Comparison of ENCODE assay signal across 9 cellular contexts in the genomic region with DNA sequence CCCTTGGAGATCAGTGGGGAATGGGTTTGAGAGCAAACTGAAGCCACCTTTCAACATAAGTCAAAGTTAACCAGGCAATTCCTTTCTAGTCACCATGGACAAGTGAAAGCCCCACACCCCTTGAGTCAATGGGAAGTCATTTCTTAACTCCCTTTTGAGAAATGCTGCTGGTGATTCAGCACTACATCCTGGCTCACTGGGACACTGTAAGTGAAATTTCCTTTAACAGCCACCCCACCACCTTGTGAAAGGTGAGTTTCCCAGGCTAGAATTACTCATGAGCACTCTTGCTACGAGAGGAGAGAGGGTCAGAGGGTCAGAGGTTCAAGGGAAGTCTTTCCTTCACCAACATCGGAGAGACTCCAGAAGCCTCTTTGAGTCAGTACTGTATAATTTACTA.
DNase-seq lines count a peak whose midpoint lies in the region; ATAC-seq and TF ChIP-seq lines count a peak whose summit lies in the region.
"Had no signal": no experiment of that assay in that cellular context is flagged by ENCODE, and none has a peak within 500 bp of the region (broad histone marks: within the 10 kb centered on the region; RNA-seq: fewer than 3 reads in every experiment).

No MANE protein-coding gene starts in this region.

- CTCF ChIA-PET in Calu3 (lab: Charles Lee), result no interaction called here

- no peak overlapping the region for H3K4me3 Mint-ChIP-seq in Calu3 (ENCODE audit: low read depth, unreplicated experiment)
- H3K4me3 Mint-ChIP-seq: central memory CD8-positive, alpha-beta T cell had no signal

- no peaks in the 10 kb centered on the region for H3K36me3 ChIP-seq in sigmoid colon

- ATAC-seq in GM21367 (IDR thresholded peaks at IDR 0.05; ENCODE audit: unreplicated experiment), result peak; percentile 57

- H3K27me3 ChIP-seq in sigmoid colon, result no peaks in the 10 kb centered on the region

- H3K27ac Mint-ChIP-seq in Calu3 (ENCODE audit: unreplicated experiment), result peak overlapping the region; percentile 67

- H3K27me3 Mint-ChIP-seq in Calu3 (ENCODE audit: unreplicated experiment), result no peaks in the 10 kb centered on the region
- H3K27me3 Mint-ChIP-seq: central memory CD8-positive, alpha-beta T cell had no signal

- H3K4me1 Mint-ChIP-seq in Calu3 (ENCODE audit: low read depth, unreplicated experiment), result peaks cover 18% of the 10 kb centered on the region
- H3K4me1 Mint-ChIP-seq: central memory CD8-positive, alpha-beta T cell had no signal

- TF ChIP-seq POLR2A in sigmoid colon (IDR thresholded peaks at IDR 0.05), result no peak

- DNase-seq in Calu3 (peak; percentile 20), HT1080 (ENCODE audit: low read depth) (peak; percentile 95), fibroblast of peridontal ligament (ENCODE audit: extremely low read depth) (peak; percentile 51), NCI-H2171 (lab: John Stamatoyannopoulos, UW) (no peak), sigmoid colon (no peak), NCI-H1694 treated with DMSO at 0.1 percent for 48 hours (lab: John Stamatoyannopoulos, UW) (no peak)
- DNase-seq in activated naive CD4-positive, alpha-beta T cell (lab: John Stamatoyannopoulos, UW), result no peak

- WGBS in sigmoid colon, 2 donors, result 79 to 87% methylated on average over 2 of the region's 2 CpGs

- no peak overlapping the region for H3K4me3 ChIP-seq in sigmoid colon

- TF ChIP-seq CTCF in Calu3 (IDR thresholded peaks at IDR 0.05; ENCODE audit: unreplicated experiment), result no peak
- no peak for TF ChIP-seq CTCF in sigmoid colon (IDR thresholded peaks at IDR 0.05)

- H3K36me3 Mint-ChIP-seq in Calu3 (ENCODE audit: insufficient read depth, unreplicated experiment), result no peaks in the 10 kb centered on the region

- BruUV-seq in Calu3 (replicated peaks; lab: Mats Ljungman, UMichigan), result no TSS peak

- TF ChIP-seq EP300 in sigmoid colon (IDR thresholded peaks at IDR 0.05), result no peak

- no peak overlapping the region for H3K27ac ChIP-seq in sigmoid colon

- no peaks in the 10 kb centered on the region for H3K9me3 Mint-ChIP-seq in Calu3 (ENCODE audit: low read depth, unreplicated experiment)
- H3K9me3 Mint-ChIP-seq: central memory CD8-positive, alpha-beta T cell had no signal

- H3K9me3 ChIP-seq in sigmoid colon, result no peaks in the 10 kb centered on the region

- H3K4me1 ChIP-seq in sigmoid colon, result no peaks in the 10 kb centered on the region

- intact Hi-C loops in Calu3 (cut with micrococcal nuclease; ENCODE audit: unreplicated experiment) (no loop called here), sigmoid colon (cut with DNase I) (no loop called here)

Comparison
In these comparisons a context has a peak if more than half of its experiments do, and no peak if none do; other contexts are left out.
1. DNase-seq: peak in Calu3 (single experiment), HT1080 (single experiment) and fibroblast of peridontal ligament (single experiment); none in NCI-H2171 (single experiment), sigmoid colon (single experiment), activated naive CD4-positive, alpha-beta T cell (0 of 4) and NCI-H1694 treated with DMSO at 0.1 percent for 48 hours (single experiment).